In genomic region chr21:32770514-32771133, GRCh38 we compare ENCODE assay signal across 1 cellular context.
TF ChIP-seq lines count a peak whose summit lies in the region.

No MANE protein-coding gene starts in this region.

TF ChIP-seq in HepG2, 621 proteins besides CTCF, POLR2A, EP300 and RAD21:
- TF ChIP-seq ATF7 (IDR thresholded peaks at IDR 0.05) (no peak), ATF7 (CRISPR knock-in tag; IDR thresholded peaks at IDR 0.05) (no peak), ZMYM2 (CRISPR knock-in tag; IDR thresholded peaks at IDR 0.05) (no peak), ZNF614 (CRISPR knock-in tag; IDR thresholded peaks at IDR 0.05; ENCODE audit: borderline replicate concordance) (no peak), ZNF607 (CRISPR knock-in tag; IDR thresholded peaks at IDR 0.05; ENCODE audit: borderline replicate concordance) (peak; percentile 36; the same call in 1 of the 2 replicates), ZNF296 (CRISPR knock-in tag; conservative IDR thresholded peaks at IDR 0.05) (no peak), BRCA1 (CRISPR knock-in tag; IDR thresholded peaks at IDR 0.05) (no peak), STAG1 (CRISPR knock-in tag; IDR thresholded peaks at IDR 0.05) (0 out of 2 replicates have a peak, but pooled peaks have one; percentile 8), ZC3H13 (CRISPR knock-in tag; IDR thresholded peaks at IDR 0.05) (0 out of 2 replicates have a peak, but pooled peaks have one; percentile 22), TEAD3 (CRISPR knock-in tag; optimal IDR thresholded peaks at IDR 0.05; ENCODE audit: borderline replicate concordance) (peak; percentile 35), HNF1B (CRISPR knock-in tag; IDR thresholded peaks at IDR 0.05) (0 out of 2 replicates have a peak, but pooled peaks have one; percentile 33), YY1 (IDR thresholded peaks at IDR 0.05; ENCODE audit: insufficient read depth, insufficient replicate concordance, low read depth, low read length) (no peak), ZNF513 (CRISPR knock-in tag; conservative IDR thresholded peaks at IDR 0.05) (no peak), ZNF687 (CRISPR knock-in tag; IDR thresholded peaks at IDR 0.05) (peak; percentile 20; the same call in 1 of the 2 replicates), ZBTB14 (CRISPR knock-in tag; IDR thresholded peaks at IDR 0.05) (no peak), ZNF205 (CRISPR knock-in tag; IDR thresholded peaks at IDR 0.05) (0 out of 2 replicates have a peak, but pooled peaks have one; percentile 8), ZNF276 (CRISPR knock-in tag; IDR thresholded peaks at IDR 0.05; ENCODE audit: low read depth) (no peak)
